ENCODE assay signal across 14 cellular contexts in the genomic region with DNA sequence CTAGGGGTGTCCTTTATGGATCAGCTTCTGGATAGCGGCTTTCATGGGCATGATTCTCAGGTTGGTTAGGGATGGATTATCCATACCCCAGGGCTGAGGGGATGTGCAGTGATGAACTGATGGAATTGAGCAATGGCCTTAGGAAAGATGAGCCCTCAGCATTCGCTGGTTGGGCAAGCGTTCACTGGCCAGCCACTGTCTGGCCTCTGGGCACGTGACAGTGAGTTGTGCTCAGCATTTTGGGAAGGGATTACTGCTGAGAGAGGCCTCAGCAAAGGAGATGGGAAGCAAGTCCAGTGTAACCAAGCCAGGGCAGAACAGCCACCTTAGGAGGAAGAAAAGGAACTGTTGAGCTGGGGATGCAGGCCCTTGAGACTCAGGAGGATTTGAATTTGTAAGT. TPM values are rescaled to one million over a fixed set of nuclear protein-coding genes. Genes with fewer than 3 reads are reported as not detected.
DNase-seq lines count a peak whose midpoint lies in the region; ATAC-seq and TF ChIP-seq lines count a peak whose summit lies in the region.
"Had no signal": no experiment of that assay in that cellular context is flagged by ENCODE, and none has a peak within 500 bp of the region (broad histone marks: within the 10 kb centered on the region; RNA-seq: fewer than 3 reads in every experiment).

No MANE protein-coding gene starts in this region.

- TF ChIP-seq CTCF in Calu3 (IDR thresholded peaks at IDR 0.05; ENCODE audit: unreplicated experiment) (no peak), right atrium auricular region (IDR thresholded peaks at IDR 0.05) (no peak), gastrocnemius medialis (IDR thresholded peaks at IDR 0.05 in 4 of 5, conservative IDR thresholded peaks at IDR 0.05 in 1 of 5) (no peak), progenitor cell of endocrine pancreas (IDR thresholded peaks at IDR 0.05; ENCODE audit: unreplicated experiment) (no peak)

- peaks cover 35% of the 10 kb centered on the region for H3K36me3 Mint-ChIP-seq in Calu3 (ENCODE audit: insufficient read depth, unreplicated experiment)
- peaks cover 21% of the 10 kb centered on the region for H3K36me3 Mint-ChIP-seq in T-cell
- no peaks in the 10 kb centered on the region for H3K36me3 Mint-ChIP-seq in progenitor cell of endocrine pancreas (ENCODE audit: insufficient read depth)

- H3K27me3 Mint-ChIP-seq in Calu3 (ENCODE audit: unreplicated experiment) (no peaks in the 10 kb centered on the region), T-cell (no peaks in the 10 kb centered on the region), progenitor cell of endocrine pancreas (no peaks in the 10 kb centered on the region)

- in situ Hi-C loops in gastrocnemius medialis (cut with MboI; ENCODE audit: low sequenced_read_pairs in 4 of 4), result no loop called here

- H3K9me3 Mint-ChIP-seq in Calu3 (ENCODE audit: low read depth, unreplicated experiment), result peaks cover 3% of the 10 kb centered on the region
- peaks cover 3 to 4% (median 4%) of the 10 kb centered on the region in 3 donors for H3K9me3 Mint-ChIP-seq in T-cell
- H3K9me3 Mint-ChIP-seq in progenitor cell of endocrine pancreas (ENCODE audit: low read depth), result peaks cover 5% of the 10 kb centered on the region

- H3K4me1 ChIP-seq in right atrium auricular region, result no peaks in the 10 kb centered on the region
- no peaks in the 10 kb centered on the region for H3K4me1 ChIP-seq in gastrocnemius medialis
- H3K4me1 ChIP-seq: BE2C had no signal

- intact Hi-C loops in Calu3 (cut with micrococcal nuclease; ENCODE audit: unreplicated experiment) (no loop called here), gastrocnemius medialis (cut with DNase I; ENCODE audit: low total_unique reads) (no loop called here)

- no peak for TF ChIP-seq POLR2A in gastrocnemius medialis (IDR thresholded peaks at IDR 0.05)

- DNase-seq in Calu3 (no peak), T-cell (no peak), right atrium auricular region (ENCODE audit: low spot score) (peak; percentile 63), gastrocnemius medialis (peak; percentile 4 to 30), progenitor cell of endocrine pancreas (ENCODE audit: low spot score, unreplicated experiment) (no peak)
- DNase-seq: activated gamma-delta T cell, BE2C, cortex of kidney, DMS79, NCI-H1092 treated with DMSO at 0.1 percent for 48 hours, NCI-H82 had no signal

- H3K36me3 ChIP-seq in right atrium auricular region (no peaks in the 10 kb centered on the region), gastrocnemius medialis (no peaks in the 10 kb centered on the region)
- H3K36me3 ChIP-seq: BE2C, thoracic aorta had no signal

- H3K27me3 ChIP-seq in right atrium auricular region, result no peaks in the 10 kb centered on the region
- no peaks in the 10 kb centered on the region for H3K27me3 ChIP-seq in gastrocnemius medialis
- H3K27me3 ChIP-seq: BE2C had no signal

- POLR2A ChIA-PET in T-cell (lab: Charles Lee), result interaction anchor here in 1 of 2 donors (1.5 kb wide), 1 partner anchor 24 kb away, joined by 9 read pairs; no protein-coding TSS in a partner anchor

- BruUV-seq in Calu3 (replicated peaks; lab: Mats Ljungman, UMichigan), result no TSS peak

- H3K4me1 Mint-ChIP-seq in Calu3 (ENCODE audit: low read depth, unreplicated experiment), result peaks cover 58% of the 10 kb centered on the region
- peaks cover 87 to 88% (median 88%) of the 10 kb centered on the region in 3 donors for H3K4me1 Mint-ChIP-seq in T-cell
- H3K4me1 Mint-ChIP-seq in progenitor cell of endocrine pancreas (ENCODE audit: low read depth), result peaks cover 8% of the 10 kb centered on the region

- peaks cover 0 to 12% of the 10 kb centered on the region in 2 donors for H3K9me3 ChIP-seq in right atrium auricular region
- H3K9me3 ChIP-seq in gastrocnemius medialis, result no peaks in the 10 kb centered on the region
- H3K9me3 ChIP-seq: BE2C, thoracic aorta had no signal

- ATAC-seq in T-cell (replicated peaks in 1 of 4), result no peak
- ATAC-seq in gastrocnemius medialis, result no peak
- ATAC-seq in GM18909 (IDR thresholded peaks at IDR 0.05; ENCODE audit: poor library complexity, unreplicated experiment), result no peak
- no peak for ATAC-seq in HG03280 (IDR thresholded peaks at IDR 0.05; ENCODE audit: unreplicated experiment)

- no peak overlapping the region for H3K27ac ChIP-seq in right atrium auricular region
- no peak overlapping the region for H3K27ac ChIP-seq in gastrocnemius medialis
- H3K27ac ChIP-seq: thoracic aorta had no signal

- H3K27ac Mint-ChIP-seq in Calu3 (ENCODE audit: unreplicated experiment) (peak overlapping the region; percentile 80), T-cell (peak overlapping the region; percentile 70 to 84), progenitor cell of endocrine pancreas (no peak overlapping the region)

- H3K4me3 Mint-ChIP-seq in Calu3 (ENCODE audit: low read depth, unreplicated experiment) (no peak overlapping the region), T-cell (peak overlapping the region in 1 of 3 donors; percentile 51), progenitor cell of endocrine pancreas (ENCODE audit: low read depth) (no peak overlapping the region)

- CTCF ChIA-PET in Calu3 (lab: Charles Lee), result no interaction called here
- CTCF ChIA-PET in T-cell (lab: Charles Lee), result no interaction called here

- H3K4me3 ChIP-seq in right atrium auricular region (no peak overlapping the region), gastrocnemius medialis (no peak overlapping the region)
- H3K4me3 ChIP-seq: thoracic aorta had no signal

RNA-seq across cellular contexts. Expression of a gene that starts 17.4 kb away (rescaled TPM):
- total RNA-seq in Calu3 (2022) (46.0 and 74.9 TPM in 2 replicates), T-cell (10 to 100 TPM; 29.7 to 44.0 (median 36.8) TPM), right atrium auricular region (1 to 10 TPM; 1.7 to 1.8 TPM), gastrocnemius medialis (1 to 10 TPM in 2 of 4 donors, under 1 TPM in 2; 0.32 to 2.9 (median 0.87) TPM), progenitor cell of endocrine pancreas (2.4 and 4.9 TPM in 2 replicates)

Comparison
In these comparisons a context has a peak if more than half of its experiments do, and no peak if none do; other contexts are left out.
1. DNase-seq: peak in right atrium auricular region (single experiment) and gastrocnemius medialis (2 of 2); none in Calu3 (single experiment), T-cell (0 of 34) and progenitor cell of endocrine pancreas (single experiment).